Comparison of ENCODE assay signal across 15 cellular contexts in the genomic region with DNA sequence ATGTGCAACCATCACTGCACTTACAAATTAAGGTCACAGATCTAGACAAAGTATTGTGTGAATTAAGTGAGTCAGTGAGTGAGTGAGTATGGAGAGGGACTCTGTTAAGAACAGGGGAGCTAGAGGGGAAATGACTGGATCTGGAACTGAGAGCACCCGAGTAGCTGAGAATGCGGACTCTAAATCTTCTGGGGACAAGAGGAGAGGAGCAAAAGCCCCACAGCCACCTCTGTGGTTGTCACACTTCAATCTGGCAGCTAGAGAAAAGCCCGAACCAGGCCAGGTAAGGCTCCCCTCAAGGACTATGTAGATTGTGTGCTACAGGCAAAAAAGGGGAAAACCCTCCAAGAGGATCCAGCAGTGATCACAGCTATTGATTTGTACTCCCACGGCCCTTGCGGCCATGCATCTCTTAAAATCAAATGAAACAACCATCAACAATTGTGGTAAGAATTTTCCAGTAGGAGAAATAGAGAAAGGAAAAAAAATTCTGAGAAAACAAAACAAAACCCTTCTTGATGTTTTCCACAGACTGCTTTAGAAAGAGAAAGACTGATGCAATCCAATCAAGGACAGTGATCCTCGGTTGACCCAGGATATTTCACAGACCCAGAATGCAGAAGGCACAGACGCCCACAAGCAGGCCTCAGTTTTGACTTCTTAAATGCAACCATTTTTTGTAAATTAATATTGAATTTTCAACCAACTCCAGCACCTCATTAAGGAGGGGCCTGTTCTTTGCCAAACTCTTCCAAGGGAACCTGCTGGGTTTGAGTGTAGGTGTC.
DNase-seq lines count a peak whose midpoint lies in the region; ATAC-seq and TF ChIP-seq lines count a peak whose summit lies in the region.
"Had no signal": no experiment of that assay in that cellular context is flagged by ENCODE, and none has a peak within 500 bp of the region (broad histone marks: within the 10 kb centered on the region; RNA-seq: fewer than 3 reads in every experiment).

No MANE protein-coding gene starts in this region.

- H3K27ac ChIP-seq in cardiac muscle cell (peak overlapping the region; percentile 75), left ventricle myocardium inferior (replicated peaks) (no peak overlapping the region), neural progenitor cell (no peak overlapping the region)
- H3K27ac ChIP-seq: BLaER1 treated with 17β-estradiol and CSF1 and Interleukin-3, amounts not matched to agents 10 nM and 100 nM; coronary artery; heart left ventricle; KMS-11 had no signal

- ATAC-seq in HG02642 (IDR thresholded peaks at IDR 0.05; ENCODE audit: poor library complexity, unreplicated experiment) (peak; percentile 67), activated B cell treated with CpG ODN at 0.5 μM for 24 hours (ENCODE audit: low read depth) (peak; percentile 34)
- peak; percentile 95 for ATAC-seq in stimulated activated naive CD8-positive, alpha-beta T cell treated with anti-CD3 and anti-CD28 coated beads, Interleukin-15, amount 100 ng/mL, for 72 hours
- ATAC-seq: heart left ventricle had no signal

- intact Hi-C loops in left ventricle myocardium inferior (cut with micrococcal nuclease): no loop called here
- intact Hi-C loops in activated B cell treated with CpG ODN at 0.5 μM for 24 hours (cut with micrococcal nuclease): no loop called here

- no peak overlapping the region for H3K9ac ChIP-seq in neural progenitor cell
- H3K9ac ChIP-seq: BLaER1 treated with 17β-estradiol and CSF1 and Interleukin-3, amounts not matched to agents 10 nM and 100 nM; KMS-11 had no signal

- no peaks in the 10 kb centered on the region for H3K9me3 Mint-ChIP-seq in activated B cell treated with CpG ODN at 0.5 μM for 24 hours
- H3K9me3 Mint-ChIP-seq in stimulated activated naive CD8-positive, alpha-beta T cell treated with anti-CD3 and anti-CD28 coated beads, Interleukin-15, amount 100 ng/mL, for 72 hours: peaks cover 0 to 8% of the 10 kb centered on the region in 2 donors
- peaks cover 5% of the 10 kb centered on the region for H3K9me3 Mint-ChIP-seq in neural progenitor cell

- H3K27me3 ChIP-seq in cardiac muscle cell: no peaks in the 10 kb centered on the region
- no peaks in the 10 kb centered on the region for H3K27me3 ChIP-seq in left ventricle myocardium inferior (ENCODE audit: low read depth)
- H3K27me3 ChIP-seq in neural progenitor cell: no peaks in the 10 kb centered on the region
- H3K27me3 ChIP-seq: BLaER1 treated with 17β-estradiol and CSF1 and Interleukin-3, amounts not matched to agents 10 nM and 100 nM; heart left ventricle had no signal

- H3K36me3 ChIP-seq in cardiac muscle cell (no peaks in the 10 kb centered on the region), left ventricle myocardium inferior (peaks cover 5% of the 10 kb centered on the region), neural progenitor cell (no peaks in the 10 kb centered on the region)
- H3K36me3 ChIP-seq: BLaER1 treated with 17β-estradiol and CSF1 and Interleukin-3, amounts not matched to agents 10 nM and 100 nM; heart left ventricle had no signal

- H3K9me3 ChIP-seq in cardiac muscle cell (ENCODE audit: low read depth) (no peaks in the 10 kb centered on the region), left ventricle myocardium inferior (replicated peaks) (peaks cover 8% of the 10 kb centered on the region), neural progenitor cell (ENCODE audit: low read depth) (no peaks in the 10 kb centered on the region)
- H3K9me3 ChIP-seq: BLaER1 treated with 17β-estradiol and CSF1 and Interleukin-3, amounts not matched to agents 10 nM and 100 nM had no signal

- POLR2A ChIA-PET in activated B cell treated with CpG ODN at 0.5 μM for 24 hours (lab: Charles Lee): no interaction called here

- H3K27me3 Mint-ChIP-seq in activated B cell treated with CpG ODN at 0.5 μM for 24 hours: no peaks in the 10 kb centered on the region
- no peaks in the 10 kb centered on the region for H3K27me3 Mint-ChIP-seq in stimulated activated naive CD8-positive, alpha-beta T cell treated with anti-CD3 and anti-CD28 coated beads, Interleukin-15, amount 100 ng/mL, for 72 hours
- peaks cover 2% of the 10 kb centered on the region for H3K27me3 Mint-ChIP-seq in neural progenitor cell (ENCODE audit: insufficient read depth, low read depth)

- DNase-seq in cardiac muscle cell (ENCODE audit: low read depth in 1 of 2, low spot score in 1 of 2) (peak in 1 of 2 donors; percentile 35), left ventricle myocardium inferior (no peak), activated B cell treated with CpG ODN at 0.5 μM for 24 hours (no peak), NOMO-1 (lab: John Stamatoyannopoulos, UW; ENCODE audit: unreplicated experiment in 2 of 2) (no peak), neural progenitor cell (ENCODE audit: low spot score) (no peak), NCI-H2081 treated with DMSO at 0.1 percent for 48 hours (lab: John Stamatoyannopoulos, UW) (no peak)
- peak in 1 of 2 donors; percentile 33 for DNase-seq in stimulated activated naive CD8-positive, alpha-beta T cell treated with anti-CD3 and anti-CD28 coated beads, Interleukin-15, amount 100 ng/mL, for 72 hours
- DNase-seq: activated T-cell treated with anti-CD3 and anti-CD28 coated beads, Interleukin-2, amount 50 U/mL, for 4 hours; heart left ventricle; NCI-H774 had no signal

- no peaks in the 10 kb centered on the region for H3K79me2 ChIP-seq in neural progenitor cell (ENCODE audit: low read depth)

- H3K36me3 Mint-ChIP-seq in activated B cell treated with CpG ODN at 0.5 μM for 24 hours (ENCODE audit: low read depth) (no peaks in the 10 kb centered on the region), neural progenitor cell (peaks cover under 1% of the 10 kb centered on the region)

- no peak for TF ChIP-seq CTCF in cardiac muscle cell (IDR thresholded peaks at IDR 0.05; ENCODE audit: low read depth, low read length)
- TF ChIP-seq CTCF in left ventricle myocardium inferior (IDR thresholded peaks at IDR 0.05; ENCODE audit: borderline replicate concordance): no peak
- no peak for TF ChIP-seq CTCF in activated B cell treated with CpG ODN at 0.5 μM for 24 hours (IDR thresholded peaks at IDR 0.05)
- no peak for TF ChIP-seq CTCF in neural progenitor cell (IDR thresholded peaks at IDR 0.05)

- H3K4me2 ChIP-seq in neural progenitor cell: no peak overlapping the region
- H3K4me2 ChIP-seq: BLaER1 treated with 17β-estradiol and CSF1 and Interleukin-3, amounts not matched to agents 10 nM and 100 nM; KMS-11; smooth muscle cell had no signal

- H3K4me3 Mint-ChIP-seq in activated B cell treated with CpG ODN at 0.5 μM for 24 hours (no peak overlapping the region), neural progenitor cell (no peak overlapping the region)
- H3K4me3 Mint-ChIP-seq in stimulated activated naive CD8-positive, alpha-beta T cell treated with anti-CD3 and anti-CD28 coated beads, Interleukin-15, amount 100 ng/mL, for 72 hours: no peak overlapping the region
- H3K4me3 Mint-ChIP-seq: activated T-cell treated with anti-CD3 and anti-CD28 coated beads, Interleukin-2, amount 50 U/mL, for 4 hours had no signal

- H4K20me1 ChIP-seq in neural progenitor cell (ENCODE audit: low read depth): no peaks in the 10 kb centered on the region
- H4K20me1 ChIP-seq: BLaER1 treated with 17β-estradiol and CSF1 and Interleukin-3, amounts not matched to agents 10 nM and 100 nM had no signal

- H3K27ac Mint-ChIP-seq in activated B cell treated with CpG ODN at 0.5 μM for 24 hours: no peak overlapping the region
- no peak overlapping the region for H3K27ac Mint-ChIP-seq in stimulated activated naive CD8-positive, alpha-beta T cell treated with anti-CD3 and anti-CD28 coated beads, Interleukin-15, amount 100 ng/mL, for 72 hours
- no peak overlapping the region for H3K27ac Mint-ChIP-seq in neural progenitor cell

- H3F3A ChIP-seq in neural progenitor cell (ENCODE audit: low read depth): peaks cover 4% of the 10 kb centered on the region

- no peak overlapping the region for H2AFZ ChIP-seq in neural progenitor cell (replicated peaks)

- H3K4me1 Mint-ChIP-seq in activated B cell treated with CpG ODN at 0.5 μM for 24 hours (peaks cover 16% of the 10 kb centered on the region), neural progenitor cell (peaks cover 6% of the 10 kb centered on the region)
- H3K4me1 Mint-ChIP-seq in stimulated activated naive CD8-positive, alpha-beta T cell treated with anti-CD3 and anti-CD28 coated beads, Interleukin-15, amount 100 ng/mL, for 72 hours: peaks cover 7% of the 10 kb centered on the region

- peaks cover 14% of the 10 kb centered on the region for H3K4me1 ChIP-seq in cardiac muscle cell (ENCODE audit: low read depth)
- H3K4me1 ChIP-seq in left ventricle myocardium inferior: no peaks in the 10 kb centered on the region
- peaks cover 10% of the 10 kb centered on the region for H3K4me1 ChIP-seq in neural progenitor cell
- H3K4me1 ChIP-seq: BLaER1 treated with 17β-estradiol and CSF1 and Interleukin-3, amounts not matched to agents 10 nM and 100 nM had no signal

- CTCF ChIA-PET in activated B cell treated with CpG ODN at 0.5 μM for 24 hours (lab: Charles Lee): no interaction called here

- H3K4me3 ChIP-seq in cardiac muscle cell (no peak overlapping the region), left ventricle myocardium inferior (no peak overlapping the region), neural progenitor cell (no peak overlapping the region)
- H3K4me3 ChIP-seq: BLaER1 treated with 17β-estradiol and CSF1 and Interleukin-3, amounts not matched to agents 10 nM and 100 nM; coronary artery; heart left ventricle; smooth muscle cell had no signal

Comparison
In these comparisons a context has a peak if more than half of its experiments do, and no peak if none do; other contexts are left out.
1. ATAC-seq: peak in every context shown above with its lines; median percentile 95 in stimulated activated naive CD8-positive, alpha-beta T cell treated with anti-CD3 and anti-CD28 coated beads, Interleukin-15, amount 100 ng/mL, for 72 hours; 67 in HG02642; 34 in activated B cell treated with CpG ODN at 0.5 μM for 24 hours.